Comparison of ENCODE assay signal across 21 cellular contexts in genomic region chr7:82087099-82087498, GRCh38.
DNase-seq lines count a peak whose midpoint lies in the region; ATAC-seq, FAIRE-seq and TF ChIP-seq lines count a peak whose summit lies in the region.
"Had no signal": no experiment of that assay in that cellular context is flagged by ENCODE, and none has a peak within 500 bp of the region (broad histone marks: within the 10 kb centered on the region; RNA-seq: fewer than 3 reads in every experiment).

No MANE protein-coding gene starts in this region.

- no peak overlapping the region for H3K27ac Mint-ChIP-seq in activated CD8-positive, alpha-beta memory T cell treated with anti-CD3 and anti-CD28 coated beads, Interleukin-2, amount 10 ng/mL, durations not matched to agents 7 days and 5 days
- no peak overlapping the region for H3K27ac Mint-ChIP-seq in T-helper 2 cell treated with Interferon-gamma antibody and Interleukin-4, amounts not matched to agents 5 μg/mL and 100 μg/mL, for 36 hours
- H3K27ac Mint-ChIP-seq: CD4-positive, alpha-beta memory T cell had no signal

- H3K36me3 Mint-ChIP-seq in activated CD8-positive, alpha-beta memory T cell treated with anti-CD3 and anti-CD28 coated beads, Interleukin-2, amount 10 ng/mL, durations not matched to agents 7 days and 5 days: no peaks in the 10 kb centered on the region
- H3K36me3 Mint-ChIP-seq in T-helper 2 cell treated with Interferon-gamma antibody and Interleukin-4, amounts not matched to agents 5 μg/mL and 100 μg/mL, for 36 hours (ENCODE audit: low read depth): no peaks in the 10 kb centered on the region
- H3K36me3 Mint-ChIP-seq: CD4-positive, alpha-beta memory T cell had no signal

- H3K27me3 ChIP-seq in HCT116 (ENCODE audit: insufficient read depth, low read length) (no peaks in the 10 kb centered on the region), psoas muscle (ENCODE audit: insufficient read depth in 3 of 3, low read length in 2 of 3) (no peaks in the 10 kb centered on the region)

- intact Hi-C loops in HCT116 (cut with micrococcal nuclease): no loop called here
- intact Hi-C loops in psoas muscle (cut with DNase I): no loop called here

- H3K4me2 ChIP-seq in A549 (no peak overlapping the region), HCT116 (ENCODE audit: low read length) (no peak overlapping the region)

- no peak overlapping the region for H3K4me3 ChIP-seq in A549
- no peak overlapping the region for H3K4me3 ChIP-seq in HCT116 (replicated peaks in 1 of 2; ENCODE audit: low read depth in 1 of 2, low read length in 2 of 2)
- no peak overlapping the region for H3K4me3 ChIP-seq in psoas muscle
- H3K4me3 ChIP-seq: GM12878, HAP-1 had no signal

- 83% methylated on average over 4 of the region's 4 CpGs for WGBS in A549 (ENCODE audit: missing lambda C conversion rate)
- WGBS in psoas muscle, 3 donors: 52 to 75% (median 56%) methylated on average over 4 of the region's 4 CpGs

- TF ChIP-seq POLR2A in A549 (IDR thresholded peaks at IDR 0.05; ENCODE audit: low read length) (no peak), HCT116 (IDR thresholded peaks at IDR 0.05; ENCODE audit: borderline replicate concordance, extremely low read depth, insufficient read depth, insufficient read length) (no peak)

- peaks cover 2% of the 10 kb centered on the region for H3K9me3 Mint-ChIP-seq in activated CD8-positive, alpha-beta memory T cell treated with anti-CD3 and anti-CD28 coated beads, Interleukin-2, amount 10 ng/mL, durations not matched to agents 7 days and 5 days (ENCODE audit: low read depth)
- no peaks in the 10 kb centered on the region for H3K9me3 Mint-ChIP-seq in T-helper 2 cell treated with Interferon-gamma antibody and Interleukin-4, amounts not matched to agents 5 μg/mL and 100 μg/mL, for 36 hours

- POLR2A ChIA-PET in A549 (lab: Yijun Ruan, JAX): no interaction called here
- POLR2A ChIA-PET in HCT116 (lab: Charles Lee): no interaction called here

- H3K4me3 Mint-ChIP-seq in activated CD8-positive, alpha-beta memory T cell treated with anti-CD3 and anti-CD28 coated beads, Interleukin-2, amount 10 ng/mL, durations not matched to agents 7 days and 5 days: no peak overlapping the region
- no peak overlapping the region for H3K4me3 Mint-ChIP-seq in T-helper 2 cell treated with Interferon-gamma antibody and Interleukin-4, amounts not matched to agents 5 μg/mL and 100 μg/mL, for 36 hours
- H3K4me3 Mint-ChIP-seq: CD4-positive, alpha-beta memory T cell had no signal

- no peaks in the 10 kb centered on the region for H3K9me2 ChIP-seq in HCT116 (ENCODE audit: insufficient read depth)

- TF ChIP-seq CTCF in A549 (IDR thresholded peaks at IDR 0.05): no peak
- TF ChIP-seq CTCF in HCT116 (IDR thresholded peaks at IDR 0.05 in 2 of 3, conservative IDR thresholded peaks at IDR 0.05 in 1 of 3; ENCODE audit: borderline replicate concordance in 1 of 3, insufficient read depth in 1 of 3, low read depth in 2 of 3, low read length in 2 of 3): no peak
- TF ChIP-seq CTCF in psoas muscle (IDR thresholded peaks at IDR 0.05): no peak

- H4K20me1 ChIP-seq in HCT116 (ENCODE audit: insufficient read depth): no peaks in the 10 kb centered on the region

- no peaks in the 10 kb centered on the region for H3K9me3 ChIP-seq in A549
- H3K9me3 ChIP-seq in HCT116 (ENCODE audit: control insufficient read depth in 1 of 2, insufficient read depth in 1 of 2, low read depth in 1 of 2, low read length in 2 of 2): no peaks in the 10 kb centered on the region
- no peaks in the 10 kb centered on the region for H3K9me3 ChIP-seq in psoas muscle
- H3K9me3 ChIP-seq: Caco-2, HAP-1 had no signal

- H3K27me3 Mint-ChIP-seq in activated CD8-positive, alpha-beta memory T cell treated with anti-CD3 and anti-CD28 coated beads, Interleukin-2, amount 10 ng/mL, durations not matched to agents 7 days and 5 days: no peaks in the 10 kb centered on the region
- H3K27me3 Mint-ChIP-seq in T-helper 2 cell treated with Interferon-gamma antibody and Interleukin-4, amounts not matched to agents 5 μg/mL and 100 μg/mL, for 36 hours (ENCODE audit: low read depth): no peaks in the 10 kb centered on the region
- H3K27me3 Mint-ChIP-seq: CD4-positive, alpha-beta memory T cell had no signal

- CTCF ChIA-PET in A549 (lab: Yijun Ruan, JAX): no interaction called here
- CTCF ChIA-PET in HCT116 (lab: Charles Lee): no interaction called here
- CTCF ChIA-PET in activated CD8-positive, alpha-beta memory T cell treated with anti-CD3 and anti-CD28 coated beads, Interleukin-2, amount 10 ng/mL, durations not matched to agents 7 days and 5 days (lab: Charles Lee): no interaction called here

- ATAC-seq in A549 (no peak), HCT116 (no peak), psoas muscle (peak; percentile 27 to 79 (median 66))
- ATAC-seq in activated CD8-positive, alpha-beta memory T cell treated with anti-CD3 and anti-CD28 coated beads, Interleukin-2, amount 10 ng/mL, durations not matched to agents 7 days and 5 days: no peak
- ATAC-seq: GM12878 had no signal

- H2AFZ ChIP-seq in HCT116 (ENCODE audit: low read depth, low read length, poor library complexity, severe bottlenecking): peak overlapping the region; percentile 34

- no peak for TF ChIP-seq RAD21 in A549 (conservative IDR thresholded peaks at IDR 0.05 in 1 of 2, IDR thresholded peaks at IDR 0.05 in 1 of 2)
- no peak for TF ChIP-seq RAD21 in HCT116 (IDR thresholded peaks at IDR 0.05; ENCODE audit: low read depth)

- H3K36me3 ChIP-seq in HCT116 (ENCODE audit: control insufficient read depth in 1 of 2, insufficient read depth in 2 of 2, low read length in 2 of 2) (no peaks in the 10 kb centered on the region), psoas muscle (ENCODE audit: insufficient read depth in 1 of 2, low read depth in 1 of 2) (peaks cover 0 to 26% of the 10 kb centered on the region in 2 donors)
- H3K36me3 ChIP-seq: HAP-1 had no signal

- no peak overlapping the region for H3K27ac ChIP-seq in A549
- H3K27ac ChIP-seq in HCT116 (ENCODE audit: low read depth, low read length): no peak overlapping the region
- no peak overlapping the region for H3K27ac ChIP-seq in psoas muscle
- H3K27ac ChIP-seq: 22Rv1 had no signal

- no peaks in the 10 kb centered on the region for H3K79me2 ChIP-seq in HCT116 (ENCODE audit: insufficient read depth, low read length)

- RAD21 ChIA-PET in HCT116 (lab: Charles Lee; ENCODE audit: low non-redundant PET in 1 of 2, low total read pairs in 2 of 2, uncharacterized antibody in 2 of 2, unreplicated experiment in 2 of 2): no interaction called here

- H3K4me1 ChIP-seq in A549: no peaks in the 10 kb centered on the region
- no peaks in the 10 kb centered on the region for H3K4me1 ChIP-seq in HCT116 (ENCODE audit: control insufficient read depth in 1 of 2, insufficient read depth in 2 of 2, low read length in 2 of 2)
- no peaks in the 10 kb centered on the region for H3K4me1 ChIP-seq in psoas muscle
- H3K4me1 ChIP-seq: Caco-2 had no signal

- FAIRE-seq in A549 (lab: Jason Lieb, UNC): peak; percentile 36
- FAIRE-seq: A204.1, GM12878, H54 had no signal

- DNase-seq in A549 (ENCODE audit: low read depth in 1 of 2, low spot score in 1 of 2): no peak
- DNase-seq in HCT116 (ENCODE audit: low read depth, low spot score): no peak
- peak; percentile 5 for DNase-seq in myocyte (ENCODE audit: low read depth)
- DNase-seq in psoas muscle: no peak
- no peak for DNase-seq in activated CD8-positive, alpha-beta memory T cell treated with anti-CD3 and anti-CD28 coated beads, Interleukin-2, amount 10 ng/mL, durations not matched to agents 7 days and 5 days
- no peak for DNase-seq in T-helper 2 cell treated with Interferon-gamma antibody and Interleukin-4, amounts not matched to agents 5 μg/mL and 100 μg/mL, for 36 hours (ENCODE audit: low spot score)
- DNase-seq in OCI-M2 (lab: John Stamatoyannopoulos, UW; ENCODE audit: unreplicated experiment): no peak
- DNase-seq in COR-L47 (lab: John Stamatoyannopoulos, UW): no peak
- DNase-seq: C1 segment of cervical spinal cord; Caco-2; CD4-positive, alpha-beta memory T cell; DMS 273 treated with DMSO at 0.1 percent for 48 hours; DMS79; EL; GDM1; GOT3 had no signal

- BruUV-seq in HCT116 (replicated peaks; lab: Mats Ljungman, UMichigan): no TSS peak

- TF ChIP-seq EP300 in A549 (IDR thresholded peaks at IDR 0.05): no peak

- H3K4me1 Mint-ChIP-seq in activated CD8-positive, alpha-beta memory T cell treated with anti-CD3 and anti-CD28 coated beads, Interleukin-2, amount 10 ng/mL, durations not matched to agents 7 days and 5 days: no peaks in the 10 kb centered on the region
- no peaks in the 10 kb centered on the region for H3K4me1 Mint-ChIP-seq in T-helper 2 cell treated with Interferon-gamma antibody and Interleukin-4, amounts not matched to agents 5 μg/mL and 100 μg/mL, for 36 hours (ENCODE audit: low read depth)
- H3K4me1 Mint-ChIP-seq: CD4-positive, alpha-beta memory T cell had no signal

- no peak overlapping the region for H3K9ac ChIP-seq in HCT116 (ENCODE audit: low read length)

TF ChIP-seq in A549, 52 proteins besides CTCF, POLR2A, EP300 and RAD21 (continues in another document):
- TF ChIP-seq ZC3H11A (IDR thresholded peaks at IDR 0.05): no peak
- no peak for TF ChIP-seq FOSL2 (IDR thresholded peaks at IDR 0.05)
- TF ChIP-seq FOSL2 (CRISPR knock-in tag; IDR thresholded peaks at IDR 0.05): no peak
- no peak for TF ChIP-seq ZSCAN20 (CRISPR knock-in tag; IDR thresholded peaks at IDR 0.05)
- no peak for TF ChIP-seq ATOH8 (CRISPR knock-in tag; IDR thresholded peaks at IDR 0.05; ENCODE audit: low read depth)

TF ChIP-seq in HCT116, 20 proteins besides CTCF, POLR2A, EP300 and RAD21 (continues in another document):
- TF ChIP-seq ZBTB33 (IDR thresholded peaks at IDR 0.05; ENCODE audit: extremely low read depth, insufficient replicate concordance, low read length): no peak
- no peak for TF ChIP-seq ATF3 (IDR thresholded peaks at IDR 0.05)
- TF ChIP-seq POLR2AphosphoS5 (IDR thresholded peaks at IDR 0.05; ENCODE audit: low read depth, low read length): no peak
- no peak for TF ChIP-seq SRF (IDR thresholded peaks at IDR 0.05; ENCODE audit: low read depth)
- no peak for TF ChIP-seq SP1 (IDR thresholded peaks at IDR 0.05; ENCODE audit: low read depth)

Comparison
In these comparisons a context has a peak if more than half of its experiments do, and no peak if none do; other contexts are left out.
1. ATAC-seq: peak in psoas muscle (4 of 4); none in A549 (0 of 2), HCT116 (single experiment) and activated CD8-positive, alpha-beta memory T cell treated with anti-CD3 and anti-CD28 coated beads, Interleukin-2, amount 10 ng/mL, durations not matched to agents 7 days and 5 days (single experiment).